Comparison of ENCODE assay signal across 22 cellular contexts in genomic region chr6:160337301-160337700, GRCh38. TPM values are rescaled to one million over a fixed set of nuclear protein-coding genes. Genes with fewer than 3 reads are reported as not detected.
DNase-seq lines count a peak whose midpoint lies in the region; ATAC-seq, FAIRE-seq and TF ChIP-seq lines count a peak whose summit lies in the region.
"Had no signal": no experiment of that assay in that cellular context is flagged by ENCODE, and none has a peak within 500 bp of the region (broad histone marks: within the 10 kb centered on the region; RNA-seq: fewer than 3 reads in every experiment).

No MANE protein-coding gene starts in this region.

- FAIRE-seq in H54 (lab: Jason Lieb, UNC), result no peak

- TF ChIP-seq POLR2A in H54 (IDR thresholded peaks at IDR 0.05; ENCODE audit: low read depth, low read length), result no peak

- TF ChIP-seq CTCF in RWPE1 (conservative IDR thresholded peaks at IDR 0.05; ENCODE audit: low read depth) (no peak), psoas muscle (IDR thresholded peaks at IDR 0.05) (no peak)

- H3K4me1 ChIP-seq in psoas muscle, result peaks cover 3% of the 10 kb centered on the region
- H3K4me1 ChIP-seq: BLaER1 treated with 17β-estradiol and CSF1 and Interleukin-3, amounts not matched to agents 10 nM and 100 nM; HAP-1; heart right ventricle had no signal

- no peaks in the 10 kb centered on the region for H3K9me3 ChIP-seq in psoas muscle
- H3K9me3 ChIP-seq: BLaER1 treated with 17β-estradiol and CSF1 and Interleukin-3, amounts not matched to agents 10 nM and 100 nM; HAP-1; heart right ventricle; MG63; tibial artery had no signal

- H3K27me3 Mint-ChIP-seq in T-cell, result peaks cover 28 to 33% of the 10 kb centered on the region in 2 donors

- 80 to 94% (median 84%) methylated on average over 2 of the region's 2 CpGs for WGBS in psoas muscle, 3 donors

- POLR2A ChIA-PET in RWPE1 (lab: Yijun Ruan, JAX; ENCODE audit: low non-redundant PET) (no interaction called here), T-cell (lab: Charles Lee) (no interaction called here)

- CTCF ChIA-PET in RWPE1 (lab: Yijun Ruan, JAX) (no interaction called here), T-cell (lab: Charles Lee) (no interaction called here)

- H3K9me3 Mint-ChIP-seq in T-cell, result no peaks in the 10 kb centered on the region
- H3K9me3 Mint-ChIP-seq: activated T-helper 17 cell treated with anti-CD3 and anti-CD28 coated beads, Interleukin-2, amount 50 U/mL, for 72 hours; stimulated activated effector memory CD8-positive, alpha-beta T cell treated with anti-CD3 and anti-CD28 coated beads, Interleukin-12 subunit alpha, Interleukin-12 subunit beta, amount 100 ng/mL, for 72 hours; T-helper 2 cell treated with Interferon-gamma antibody and Interleukin-4, amounts not matched to agents 5 μg/mL and 100 μg/mL, for 36 hours had no signal

- H3K36me3 Mint-ChIP-seq in T-cell, result no peaks in the 10 kb centered on the region
- H3K36me3 Mint-ChIP-seq: stimulated activated effector memory CD8-positive, alpha-beta T cell treated with anti-CD3 and anti-CD28 coated beads, Interleukin-12 subunit alpha, Interleukin-12 subunit beta, amount 100 ng/mL, for 72 hours had no signal

- no peak overlapping the region for H3K27ac Mint-ChIP-seq in T-cell
- H3K27ac Mint-ChIP-seq: activated T-helper 17 cell treated with anti-CD3 and anti-CD28 coated beads, Interleukin-2, amount 50 U/mL, for 72 hours; stimulated activated effector memory CD8-positive, alpha-beta T cell treated with anti-CD3 and anti-CD28 coated beads, Interleukin-12 subunit alpha, Interleukin-12 subunit beta, amount 100 ng/mL, for 72 hours; T-helper 2 cell treated with Interferon-gamma antibody and Interleukin-4, amounts not matched to agents 5 μg/mL and 100 μg/mL, for 36 hours had no signal

- H3K27ac ChIP-seq in RWPE1 (no peak overlapping the region), psoas muscle (peak overlapping the region; percentile 72)
- H3K27ac ChIP-seq: BLaER1 treated with 17β-estradiol and CSF1 and Interleukin-3, amounts not matched to agents 10 nM and 100 nM; heart right ventricle; tibial artery had no signal

- peak; percentile 19 for DNase-seq in H54 (ENCODE audit: insufficient read length, low spot score)
- DNase-seq in RWPE1 (ENCODE audit: low spot score), result peak; percentile 59
- DNase-seq in fibroblast of gingiva (ENCODE audit: low read depth), result peak; percentile 17
- DNase-seq in psoas muscle, result no peak
- DNase-seq in SW480 (ENCODE audit: low spot score), result no peak
- DNase-seq in cerebellar nuclear complex (lab: John Stamatoyannopoulos, UW), result no peak
- no peak for DNase-seq in T-cell
- DNase-seq: heart right ventricle; islet precursor cell; MG63; NCI-H1694; SIG-M5; stimulated activated CD4-positive, alpha-beta T cell treated with anti-CD3 and anti-CD28 coated beads, Interleukin-12 subunit alpha, Interleukin-12 subunit beta, amount 100 ng/mL, for 4 hours; tibial artery had no signal

- no peaks in the 10 kb centered on the region for H3K4me1 Mint-ChIP-seq in T-cell
- H3K4me1 Mint-ChIP-seq: activated T-helper 17 cell treated with anti-CD3 and anti-CD28 coated beads, Interleukin-2, amount 50 U/mL, for 72 hours had no signal

- no peak overlapping the region for H3K4me3 ChIP-seq in psoas muscle
- H3K4me3 ChIP-seq: BLaER1 treated with 17β-estradiol and CSF1 and Interleukin-3, amounts not matched to agents 10 nM and 100 nM; HAP-1; heart right ventricle; MG63; tibial artery had no signal

- H3K36me3 ChIP-seq in psoas muscle (ENCODE audit: insufficient read depth in 1 of 2, low read depth in 1 of 2), result no peaks in the 10 kb centered on the region
- H3K36me3 ChIP-seq: BLaER1 treated with 17β-estradiol and CSF1 and Interleukin-3, amounts not matched to agents 10 nM and 100 nM; HAP-1; heart right ventricle; MG63; tibial artery had no signal

- H3K4me3 Mint-ChIP-seq in T-cell, result no peak overlapping the region
- H3K4me3 Mint-ChIP-seq: activated T-helper 17 cell treated with anti-CD3 and anti-CD28 coated beads, Interleukin-2, amount 50 U/mL, for 72 hours; stimulated activated effector memory CD8-positive, alpha-beta T cell treated with anti-CD3 and anti-CD28 coated beads, Interleukin-12 subunit alpha, Interleukin-12 subunit beta, amount 100 ng/mL, for 72 hours; T-helper 2 cell treated with Interferon-gamma antibody and Interleukin-4, amounts not matched to agents 5 μg/mL and 100 μg/mL, for 36 hours had no signal

- ATAC-seq in psoas muscle, result peak; percentile 75 to 81 (median 78)
- ATAC-seq in GM19023 (IDR thresholded peaks at IDR 0.05; ENCODE audit: unreplicated experiment), result no peak
- ATAC-seq in T-cell (replicated peaks in 1 of 4), result no peak
- ATAC-seq: activated CD4-positive, CD25-positive, alpha-beta regulatory T cell treated with anti-CD3 and anti-CD28 coated beads, Interleukin-2, amount 50 U/mL, for 24 hours; activated T-helper 17 cell treated with anti-CD3 and anti-CD28 coated beads, Interleukin-2, amount 50 U/mL, for 72 hours; heart right ventricle; stimulated activated effector memory CD8-positive, alpha-beta T cell treated with anti-CD3 and anti-CD28 coated beads, Interleukin-12 subunit alpha, Interleukin-12 subunit beta, amount 100 ng/mL, for 72 hours had no signal

- intact Hi-C loops in psoas muscle (cut with DNase I), result no loop called here

- H3K27me3 ChIP-seq in psoas muscle (ENCODE audit: insufficient read depth in 3 of 3, low read length in 2 of 3), result no peaks in the 10 kb centered on the region
- H3K27me3 ChIP-seq: BLaER1 treated with 17β-estradiol and CSF1 and Interleukin-3, amounts not matched to agents 10 nM and 100 nM; MG63; tibial artery had no signal

RNA-seq across cellular contexts. Expression of gene SLC22A3, which starts 10.9 kb away (rescaled TPM):
- total RNA-seq in psoas muscle (10 to 100 TPM; 45.4 to 91.9 (median 54.8) TPM), T-cell (under 1 TPM in 4 of 5 donors, not detected in 1; 0.13 to 0.29 (median 0.21) TPM)
- 100 to 1,000 TPM in 1 of 3 donors, 10 to 100 TPM in 2; 43.7 to 121 (median 45.6) TPM for polyA plus RNA-seq in psoas muscle
- polyA plus RNA-seq: neural cell had no signal

Comparison
In these comparisons a context has a peak if more than half of its experiments do, and no peak if none do; other contexts are left out.
1. DNase-seq: peak in H54 (single experiment), RWPE1 (single experiment) and fibroblast of gingiva (single experiment); none in psoas muscle (0 of 2), SW480 (single experiment), cerebellar nuclear complex (0 of 2) and T-cell (0 of 34).
2. ATAC-seq: peak in psoas muscle (4 of 4); none in GM19023 (single experiment) and T-cell (0 of 4).
3. RNA of gene SLC22A3, which starts 10.9 kb away (total RNA-seq): 45.4 to 91.9 TPM in psoas muscle; 0.13 to 0.29 TPM in T-cell; every median in the first group is over 10 times any median in the second.